34 cellular contexts compared by ENCODE assay signal in genomic region chr15:41055706-41056105, GRCh38.
"Had no signal": no experiment of that assay in that cellular context is flagged by ENCODE, and none has a peak within 500 bp of the region (broad histone marks: within the 10 kb centered on the region; RNA-seq: fewer than 3 reads in every experiment).

No MANE protein-coding gene starts in this region.

- H3K9me3 ChIP-seq: MG63 had no signal

- H3K4me3 ChIP-seq: MG63 had no signal

- H3K4me2 ChIP-seq: KMS-11 had no signal

- H3K27me3 ChIP-seq: MG63 had no signal

- H3K9ac ChIP-seq: KMS-11 had no signal

- DNase-seq: Karpas-422, Kasumi-1, MG63, MM.1S, MV-4-11, NCI-H1092, NCI-H1092 treated with DMSO at 0.1 percent for 48 hours, NCI-H1105, NCI-H1105 treated with DMSO at 0.1 percent for 48 hours, NCI-H1417, NCI-H1417 treated with DMSO at 0.1 percent for 48 hours, NCI-H1436, NCI-H1436 treated with DMSO at 0.1 percent for 48 hours, NCI-H146, NCI-H1694, NCI-H1694 treated with DMSO at 0.1 percent for 48 hours, NCI-H187, NCI-H187 treated with DMSO at 0.1 percent for 48 hours, NCI-H1930, NCI-H2029, NCI-H2029 treated with DMSO at 0.1 percent for 48 hours, NCI-H2081, NCI-H2081 treated with DMSO at 0.1 percent for 48 hours, NCI-H2107, NCI-H2171, NCI-H2171 treated with DMSO at 0.1 percent for 48 hours, NCI-H2227 treated with DMSO at 0.1 percent for 48 hours, NCI-H226, NCI-H345, NCI-H446, NCI-H446 treated with DMSO at 0.1 percent for 48 hours, NCI-H510A, NCI-H510A treated with DMSO at 0.1 percent for 48 hours had no signal

- H3K27ac ChIP-seq: KMS-11 had no signal
